In genomic region chr20:50520222-50520877, GRCh38 we compare ENCODE assay signal across 11 cellular contexts. TPM values are rescaled to one million over a fixed set of nuclear protein-coding genes. Genes with fewer than 3 reads are reported as not detected.
DNase-seq lines count a peak whose midpoint lies in the region; ATAC-seq and TF ChIP-seq lines count a peak whose summit lies in the region.
"Had no signal": no experiment of that assay in that cellular context is flagged by ENCODE, and none has a peak within 500 bp of the region (broad histone marks: within the 10 kb centered on the region; RNA-seq: fewer than 3 reads in every experiment).

No MANE protein-coding gene starts in this region.

- H3K4me2 ChIP-seq in OCI-LY7 (ENCODE audit: low read length) = no peak overlapping the region

- H3K27me3 ChIP-seq in esophagus squamous epithelium = no peaks in the 10 kb centered on the region

- no peak overlapping the region for H3K4me3 ChIP-seq in esophagus squamous epithelium
- no peak overlapping the region for H3K4me3 ChIP-seq in OCI-LY7 (ENCODE audit: low read depth, low read length, poor library complexity, severe bottlenecking)

- H3K9me3 ChIP-seq in esophagus squamous epithelium (no peaks in the 10 kb centered on the region), OCI-LY7 (ENCODE audit: low read length) (no peaks in the 10 kb centered on the region)

- H3K27ac ChIP-seq in esophagus squamous epithelium (peak overlapping the region; percentile 67 to 97 (median 77)), OCI-LY7 (ENCODE audit: low read depth, low read length, poor library complexity, severe bottlenecking) (no peak overlapping the region)
- H3K27ac ChIP-seq: parathyroid adenoma had no signal

- BruUV-seq in OCI-LY7 (replicated peaks; lab: Mats Ljungman, UMichigan) = no TSS peak

- H2AFZ ChIP-seq in OCI-LY7 (ENCODE audit: low read length) = no peak overlapping the region
- H2AFZ ChIP-seq: parathyroid adenoma had no signal

- 51 to 67% methylated on average over 6 to 7 of the region's 7 CpGs for WGBS in esophagus squamous epithelium, 2 donors

- H3K36me3 ChIP-seq in esophagus squamous epithelium (no peaks in the 10 kb centered on the region), OCI-LY7 (ENCODE audit: insufficient read depth, low read length) (no peaks in the 10 kb centered on the region; the same call in 1 of the 2 replicates)

- TF ChIP-seq CTCF in esophagus squamous epithelium (IDR thresholded peaks at IDR 0.05) = no peak
- no peak for TF ChIP-seq CTCF in OCI-LY7 (conservative IDR thresholded peaks at IDR 0.05; ENCODE audit: low read length)

- peak in 1 of 4 donors; percentile 34 for TF ChIP-seq POLR2A in esophagus squamous epithelium (IDR thresholded peaks at IDR 0.05)

- DNase-seq in activated effector memory CD4-positive, alpha-beta T cell treated with anti-CD3 and anti-CD28 coated beads, Interleukin-2, amount 50 U/mL, for 16 hours = peak; percentile 75
- no peak for DNase-seq in activated effector memory CD4-positive, alpha-beta T cell treated with Interleukin-2 at 50 U/mL for 16 hours
- DNase-seq in activated CD4-positive, alpha-beta T cell treated with anti-CD3 and anti-CD28 coated beads, Interleukin-2, amount 50 U/mL, for 48 hours = peak; percentile 54 to 65
- DNase-seq in esophagus squamous epithelium (lab: John Stamatoyannopoulos, UW) (no peak), DMS79 (lab: John Stamatoyannopoulos, UW) (no peak), OCI-LY7 (ENCODE audit: low spot score) (no peak)
- DNase-seq in stimulated activated naive CD8-positive, alpha-beta T cell treated with anti-CD3 and anti-CD28 coated beads, Interleukin-15, Interleukin-2, amounts not matched to agents 100 U/mL and 50 U/mL, for 24 hours = peak; percentile 58
- DNase-seq: glutamatergic neuron, RPMI8226 had no signal

- H3K79me2 ChIP-seq in OCI-LY7 (ENCODE audit: insufficient read depth, low read depth, low read length) = peaks cover 24% of the 10 kb centered on the region; the same call in 1 of the 2 replicates

- H4K20me1 ChIP-seq in OCI-LY7 (ENCODE audit: insufficient read depth, low read length) = peaks cover 58% of the 10 kb centered on the region

- CTCF ChIA-PET in OCI-LY7 (lab: Charles Lee; ENCODE audit: unreplicated experiment) = no interaction called here

- H3K4me1 ChIP-seq in esophagus squamous epithelium (peaks cover 38 to 96% (median 64%) of the 10 kb centered on the region in 3 donors), OCI-LY7 (ENCODE audit: insufficient read depth, low read length, poor library complexity, severe bottlenecking) (peaks cover 37% of the 10 kb centered on the region)

- peak; percentile 71 for ATAC-seq in stimulated activated naive CD8-positive, alpha-beta T cell treated with anti-CD3 and anti-CD28 coated beads, Interleukin-15, Interleukin-2, amounts not matched to agents 100 U/mL and 50 U/mL, for 24 hours
- ATAC-seq in GM21526 (IDR thresholded peaks at IDR 0.05; ENCODE audit: low FRiP score, unreplicated experiment) = no peak

- intact Hi-C loops in esophagus squamous epithelium (cut with DNase I) (no loop called here), OCI-LY7 (cut with micrococcal nuclease; ENCODE audit: unreplicated experiment) (no loop called here)

- POLR2A ChIA-PET in OCI-LY7 (lab: Charles Lee) = interaction anchor here (0.5 to 1.0 kb wide), 3 partner anchors 10 to 937 kb away, joined by 3 read pairs; no protein-coding TSS in a partner anchor

- H3K9me2 ChIP-seq in OCI-LY7 (ENCODE audit: insufficient read depth, low read length) = no peaks in the 10 kb centered on the region

RNA-seq across cellular contexts. Expression of gene PTPN1, which starts 10.2 kb away (rescaled TPM):
- total RNA-seq in esophagus squamous epithelium (10 to 100 TPM; 23.6 to 30.6 (median 29.0) TPM), OCI-LY7 (2022) (17.1 and 22.0 TPM in 2 replicates)
- 21.6 and 25.1 TPM in 2 replicates for total RNA-seq in OCI-LY7 (2014; rRNA removed; shearing (Covaris generic))

Comparison
In these comparisons a context has a peak if more than half of its experiments do, and no peak if none do; other contexts are left out.
1. DNase-seq: peak in activated effector memory CD4-positive, alpha-beta T cell treated with anti-CD3 and anti-CD28 coated beads, Interleukin-2, amount 50 U/mL, for 16 hours (single experiment), activated CD4-positive, alpha-beta T cell treated with anti-CD3 and anti-CD28 coated beads, Interleukin-2, amount 50 U/mL, for 48 hours (2 of 2) and stimulated activated naive CD8-positive, alpha-beta T cell treated with anti-CD3 and anti-CD28 coated beads, Interleukin-15, Interleukin-2, amounts not matched to agents 100 U/mL and 50 U/mL, for 24 hours (single experiment); none in activated effector memory CD4-positive, alpha-beta T cell treated with Interleukin-2 at 50 U/mL for 16 hours (single experiment), esophagus squamous epithelium (single experiment), DMS79 (single experiment) and OCI-LY7 (single experiment).